Comparison of ENCODE assay signal across 23 cellular contexts in the genomic region with DNA sequence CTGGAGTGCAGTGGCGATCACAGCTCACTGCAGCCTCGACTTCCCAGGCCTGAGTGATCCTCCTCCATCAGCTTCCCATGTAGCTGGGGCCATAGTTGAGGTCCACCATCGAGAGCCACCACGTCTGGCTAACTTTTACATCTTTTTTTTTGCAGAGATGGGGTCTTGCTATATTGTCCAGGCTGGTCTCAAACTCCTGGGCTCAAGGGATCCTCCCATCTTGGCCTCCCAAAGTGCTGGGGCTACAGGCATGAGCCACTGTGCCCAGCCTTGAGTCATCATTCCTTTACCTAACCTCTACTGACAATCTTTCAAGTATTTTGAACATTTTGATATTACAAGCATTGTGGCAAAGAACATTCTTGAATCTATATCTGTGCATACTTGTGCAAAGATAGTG. TPM values are rescaled to one million over a fixed set of nuclear protein-coding genes. Genes with fewer than 3 reads are reported as not detected.
DNase-seq lines count a peak whose midpoint lies in the region; ATAC-seq, FAIRE-seq and TF ChIP-seq lines count a peak whose summit lies in the region.
"Had no signal": no experiment of that assay in that cellular context is flagged by ENCODE, and none has a peak within 500 bp of the region (broad histone marks: within the 10 kb centered on the region; RNA-seq: fewer than 3 reads in every experiment).

No MANE protein-coding gene starts in this region.

- no peaks in the 10 kb centered on the region for H3K9me1 ChIP-seq in K562 (ENCODE audit: control insufficient read depth, insufficient read depth, low read length)

- no peaks in the 10 kb centered on the region for H3K4me1 ChIP-seq in HepG2 (ENCODE audit: insufficient read depth, low read length)
- no peaks in the 10 kb centered on the region for H3K4me1 ChIP-seq in right lobe of liver
- H3K4me1 ChIP-seq in K562 (replicated peaks in 1 of 2; ENCODE audit: control insufficient read depth in 2 of 2, insufficient read depth in 2 of 2, low read length in 2 of 2) = peaks cover 0 to 15% of the 10 kb centered on the region in 2 experiments; a peak in 2 of 5 replicates

- WGBS in HepG2 (ENCODE audit: low lambda C conversion rate) = 17% methylated on average over 4 of the region's 4 CpGs
- WGBS in right lobe of liver (ENCODE audit: insufficient coverage, low coverage, low lambda C conversion rate, missing lambda C conversion rate) = 7% methylated on average over 2 of the region's 4 CpGs
- 3% methylated on average over 4 of the region's 4 CpGs for WGBS in K562 (ENCODE audit: insufficient coverage, low coverage, missing lambda C conversion rate)

- no peak for DNase-seq in HepG2 (ENCODE audit: low spot score)
- no peak for DNase-seq in right lobe of liver
- DNase-seq in K562 (ENCODE audit: extremely low read depth in 1 of 4, low spot score in 3 of 4) = no peak
- DNase-seq in type B pancreatic cell (ENCODE audit: extremely low spot score, unreplicated experiment) = no peak
- DNase-seq in G401 (ENCODE audit: low spot score) = no peak
- no peak for DNase-seq in stimulated activated CD4-positive, alpha-beta T cell treated with anti-CD3 and anti-CD28 coated beads, Interleukin-4, amount 100 ng/mL, for 1 hour
- DNase-seq: AML-193; Caco-2; Calu3; CD4-positive, alpha-beta T cell; CD8-positive, alpha-beta T cell; DMS79 treated with DMSO at 0.1 percent for 48 hours; GDM1 had no signal

- FAIRE-seq in HepG2 (lab: Jason Lieb, UNC) (no peak), K562 (lab: Jason Lieb, UNC) (no peak)
- FAIRE-seq: A549, D721Med, GM12878, GM12892, GM18507 had no signal

- H4K20me1 ChIP-seq in HepG2 (ENCODE audit: insufficient read depth, low read length) = no peaks in the 10 kb centered on the region
- no peaks in the 10 kb centered on the region for H4K20me1 ChIP-seq in K562 (replicated peaks; ENCODE audit: control insufficient read depth, insufficient read depth, low read length)

- no peak for TF ChIP-seq EP300 in HepG2 (IDR thresholded peaks at IDR 0.05; ENCODE audit: low read depth in 2 of 2, low read length in 2 of 2)
- TF ChIP-seq EP300 in HepG2 (CRISPR knock-in tag; IDR thresholded peaks at IDR 0.05; ENCODE audit: borderline replicate concordance) = no peak
- no peak for TF ChIP-seq EP300 in K562 (IDR thresholded peaks at IDR 0.05; ENCODE audit: low read length)

- POLR2A ChIA-PET in HepG2 (lab: Yijun Ruan, JAX) (no interaction called here), K562 (lab: Yijun Ruan, JAX) (interaction anchor here (0.6 kb wide), 1 partner anchor 25 kb away, joined by 3 read pairs; no protein-coding TSS in a partner anchor)

- no peak overlapping the region for H3K27ac Mint-ChIP-seq in type B pancreatic cell
- H3K27ac Mint-ChIP-seq: B cell; CD4-positive, alpha-beta T cell; CD8-positive, alpha-beta T cell had no signal

- H3K27ac ChIP-seq in HepG2 (ENCODE audit: extremely low read length, insufficient read depth, low read length) = no peak overlapping the region
- H3K27ac ChIP-seq in right lobe of liver = no peak overlapping the region
- H3K27ac ChIP-seq in K562 (ENCODE audit: extremely low read depth, low read depth, low read length) = no peak overlapping the region
- H3K27ac ChIP-seq: 22Rv1; A549; BLaER1 treated with 17β-estradiol and CSF1 and Interleukin-3, amounts not matched to agents 10 nM and 100 nM; C4-2B had no signal

- H3K27me3 Mint-ChIP-seq in type B pancreatic cell = peaks cover 61% of the 10 kb centered on the region

- no peaks in the 10 kb centered on the region for H3K36me3 ChIP-seq in HepG2 (replicated peaks in 1 of 2; ENCODE audit: control insufficient read depth in 1 of 2, insufficient read depth in 2 of 2, low read length in 2 of 2)
- no peaks in the 10 kb centered on the region for H3K36me3 ChIP-seq in right lobe of liver
- no peaks in the 10 kb centered on the region for H3K36me3 ChIP-seq in K562 (ENCODE audit: control insufficient read depth, insufficient read depth, low read length)
- H3K36me3 ChIP-seq: BLaER1 treated with 17β-estradiol and CSF1 and Interleukin-3, amounts not matched to agents 10 nM and 100 nM had no signal

- H2AFZ ChIP-seq in HepG2 (ENCODE audit: low read length) = no peak overlapping the region
- no peak overlapping the region for H2AFZ ChIP-seq in K562 (ENCODE audit: low read depth, low read length)

- H3K4me2 ChIP-seq in HepG2 (ENCODE audit: low read depth, low read length) (no peak overlapping the region), K562 (ENCODE audit: insufficient read depth, low read length) (no peak overlapping the region)
- H3K4me2 ChIP-seq: A549; BLaER1 treated with 17β-estradiol and CSF1 and Interleukin-3, amounts not matched to agents 10 nM and 100 nM had no signal

- H3K27me3 ChIP-seq in HepG2 (ENCODE audit: control insufficient read depth in 1 of 2, insufficient read depth in 2 of 2, low read length in 2 of 2) (peaks cover 0 to 20% of the 10 kb centered on the region in 2 experiments; a peak in 2 of 5 replicates), right lobe of liver (no peaks in the 10 kb centered on the region), K562 (ENCODE audit: control insufficient read depth in 2 of 2, insufficient read depth in 2 of 2, low read length in 2 of 2) (peaks cover 6 to 16% of the 10 kb centered on the region in 2 experiments; a peak in 3 of 5 replicates)

- no peak for TF ChIP-seq CTCF in HepG2 (CRISPR knock-in tag; IDR thresholded peaks at IDR 0.05)
- TF ChIP-seq CTCF in right lobe of liver (IDR thresholded peaks at IDR 0.05) = no peak
- TF ChIP-seq CTCF in K562 (IDR thresholded peaks at IDR 0.05 in 2 of 3, conservative IDR thresholded peaks at IDR 0.05 in 1 of 3; ENCODE audit: insufficient read depth in 2 of 3, low read depth in 1 of 3, low read length in 3 of 3) = no peak
- no peak for TF ChIP-seq CTCF in type B pancreatic cell (conservative IDR thresholded peaks at IDR 0.05)

- H3K9ac ChIP-seq in HepG2 (ENCODE audit: insufficient read depth, low read depth, low read length) (no peak overlapping the region), K562 (ENCODE audit: insufficient read depth in 1 of 2, low read depth in 2 of 2, low read length in 2 of 2) (no peak overlapping the region)
- H3K9ac ChIP-seq: BLaER1 treated with 17β-estradiol and CSF1 and Interleukin-3, amounts not matched to agents 10 nM and 100 nM had no signal

- H3K79me2 ChIP-seq in HepG2 (ENCODE audit: insufficient read depth, low read length) = no peaks in the 10 kb centered on the region
- H3K79me2 ChIP-seq in K562 (ENCODE audit: control insufficient read depth, insufficient read depth, low read length) = no peaks in the 10 kb centered on the region

- no peaks in the 10 kb centered on the region for H3K36me3 Mint-ChIP-seq in type B pancreatic cell
- H3K36me3 Mint-ChIP-seq: CD8-positive, alpha-beta T cell had no signal

- H3K9me3 ChIP-seq in HepG2 (ENCODE audit: low read length) (no peaks in the 10 kb centered on the region), right lobe of liver (no peaks in the 10 kb centered on the region), K562 (replicated peaks; ENCODE audit: control insufficient read depth, insufficient read depth, low read depth, low read length) (no peaks in the 10 kb centered on the region)
- H3K9me3 ChIP-seq: A549, Caco-2 had no signal

- TF ChIP-seq RAD21 in HepG2 (CRISPR knock-in tag; IDR thresholded peaks at IDR 0.05) = no peak
- TF ChIP-seq RAD21 in K562 (CRISPR knock-in tag; conservative IDR thresholded peaks at IDR 0.05 in 1 of 2, IDR thresholded peaks at IDR 0.05 in 1 of 2) = no peak

- ATAC-seq in HepG2 (no peak), right lobe of liver (no peak), K562 (no peak)
- ATAC-seq: A549; CD8-positive, alpha-beta T cell; GM12878 had no signal

- CTCF ChIA-PET in HepG2 (lab: Yijun Ruan, JAX; ENCODE audit: low intra/inter-chr PET ratio, low total read pairs) (no interaction called here), K562 (lab: Yijun Ruan, JAX; ENCODE audit: low intra/inter-chr PET ratio) (no interaction called here)

- H3K4me3 ChIP-seq in HepG2 (replicated peaks in 1 of 3; ENCODE audit: insufficient read depth in 1 of 3, low read depth in 2 of 3, low read length in 3 of 3) = no peak overlapping the region
- no peak overlapping the region for H3K4me3 ChIP-seq in right lobe of liver
- H3K4me3 ChIP-seq in K562 = no peak overlapping the region
- H3K4me3 ChIP-seq: A549; BLaER1 treated with 17β-estradiol and CSF1 and Interleukin-3, amounts not matched to agents 10 nM and 100 nM; GM12878 had no signal

- BruUV-seq in HepG2 (replicated peaks; lab: Mats Ljungman, UMichigan) (no TSS peak), K562 (replicated peaks; lab: Mats Ljungman, UMichigan) (no TSS peak)

- in situ Hi-C loops in HepG2 (cut with HindIII; ENCODE audit: extremely low pct_ligation_motif_present, low pct_unique_long_range_greater_than_20kb) (no loop called here), K562 (cut with MboI) (no loop called here), G401 (cut with HindIII; ENCODE audit: low sequenced_read_pairs) (no loop called here)

- H3K9me3 Mint-ChIP-seq in type B pancreatic cell = peaks cover 3% of the 10 kb centered on the region
- H3K9me3 Mint-ChIP-seq: CD4-positive, alpha-beta T cell; CD8-positive, alpha-beta T cell had no signal

- peak overlapping the region; percentile 28 for H3K4me3 Mint-ChIP-seq in type B pancreatic cell
- H3K4me3 Mint-ChIP-seq: B cell; CD4-positive, alpha-beta T cell; CD8-positive, alpha-beta T cell had no signal

- TF ChIP-seq POLR2A in HepG2 (IDR thresholded peaks at IDR 0.05; ENCODE audit: insufficient read depth in 1 of 2, low read depth in 2 of 2, low read length in 2 of 2) = no peak
- no peak for TF ChIP-seq POLR2A in right lobe of liver (IDR thresholded peaks at IDR 0.05)
- TF ChIP-seq POLR2A in K562 (conservative IDR thresholded peaks at IDR 0.05) = no peak

- no peaks in the 10 kb centered on the region for H3K4me1 Mint-ChIP-seq in type B pancreatic cell (ENCODE audit: unreplicated experiment)

- intact Hi-C loops in HepG2 (cut with micrococcal nuclease; ENCODE audit: unreplicated experiment) = no loop called here
- intact Hi-C loops in right lobe of liver (cut with DNase I) = no loop called here
- intact Hi-C loops in K562 (cut with micrococcal nuclease) = no loop called here

RNA-seq across cellular contexts. Expression of gene CCDC92B, which starts 9.4 kb away (rescaled TPM):
- not detected in 2 replicates for total RNA-seq in HepG2 (2016; rRNA removed; fragmentation: Illumina TruSeq; extraction: Trizol)
- not detected in 2 replicates for total RNA-seq in HepG2 (2016; cell fraction: cytosol; rRNA removed; fragmentation: Illumina TruSeq; extraction: Trizol; ENCODE audit: low read depth)
- total RNA-seq in HepG2 (2016; cell fraction: insoluble cytoplasmic fraction; rRNA removed; fragmentation: Illumina TruSeq; extraction: Trizol) = not detected in 2 replicates
- not detected in 2 replicates for total RNA-seq in HepG2 (2016; cell fraction: membrane; rRNA removed; fragmentation: Illumina TruSeq; extraction: Trizol)
- not detected in 2 replicates for total RNA-seq in HepG2 (2016; cell fraction: nucleus; rRNA removed; fragmentation: Illumina TruSeq; extraction: Trizol)
- not detected in 2 replicates for polyA plus RNA-seq in HepG2 (2011; rRNA removed)
- polyA plus RNA-seq in HepG2 (2011; cell fraction: cytosol; rRNA removed) = not detected in 2 replicates
- polyA plus RNA-seq in HepG2 (2011; cell fraction: nucleus; rRNA removed) = not detected in 2 replicates
- 0.04 TPM in 1 of 2 replicates, not detected in the other for polyA plus RNA-seq in HepG2 (2012)
- polyA plus RNA-seq in HepG2 (2016; cell fraction: cytosol; fragmentation: Illumina TruSeq; extraction: Trizol; ENCODE audit: low read depth) = not detected in 2 replicates
- not detected in 2 replicates for polyA plus RNA-seq in HepG2 (2016; cell fraction: insoluble cytoplasmic fraction; fragmentation: Illumina TruSeq; extraction: Trizol; ENCODE audit: low read depth)
- not detected in 2 replicates for polyA plus RNA-seq in HepG2 (2016; cell fraction: membrane; fragmentation: Illumina TruSeq; extraction: Trizol; ENCODE audit: low read depth)
- polyA plus RNA-seq in HepG2 (2016; cell fraction: nucleus; fragmentation: Illumina TruSeq; extraction: Trizol; ENCODE audit: insufficient read depth, low read depth) = not detected in 2 replicates
- polyA minus RNA-seq in HepG2 (2011; rRNA and poly(A)+ RNA removed; ENCODE audit: low replicate concordance) = 2.1 TPM in 1 of 2 replicates, not detected in the other
- not detected in 2 replicates for polyA minus RNA-seq in HepG2 (2011; cell fraction: cytosol; rRNA and poly(A)+ RNA removed)
- not detected in 2 replicates for polyA minus RNA-seq in HepG2 (2011; cell fraction: nucleus; rRNA and poly(A)+ RNA removed)
- not detected for total RNA-seq in right lobe of liver
- not detected in 2 replicates for total RNA-seq in K562 (2011; cell fraction: chromatin; rRNA removed; ENCODE audit: low replicate concordance)
- total RNA-seq in K562 (2011; cell fraction: nucleolus; rRNA removed) = 0.13 TPM in 1 of 2 replicates, not detected in the other
- not detected in 2 replicates for total RNA-seq in K562 (2011; cell fraction: nucleoplasm; rRNA removed)
- not detected in 2 replicates for total RNA-seq in K562 (2014; rRNA removed)
- total RNA-seq in K562 (2014; rRNA removed; fragmentation: Illumina TruSeq; extraction: Trizol) = not detected in 2 replicates
- not detected in 2 replicates for total RNA-seq in K562 (2015; rRNA removed; fragmentation: Illumina TruSeq; extraction: Trizol)
- total RNA-seq in K562 (2021) = not detected in 2 replicates
- not detected in 2 replicates for polyA plus RNA-seq in K562 (2011; rRNA removed)
- not detected in 2 replicates for polyA plus RNA-seq in K562 (2011; cell fraction: cytosol; rRNA removed)
- polyA plus RNA-seq in K562 (2011; cell fraction: nucleus; rRNA removed) = not detected in 2 replicates
- polyA plus RNA-seq in K562 (2012) = not detected in 2 replicates
- not detected in 2 replicates for polyA plus RNA-seq in K562 (2014; fragmentation: Illumina TruSeq; extraction: Trizol)
- polyA plus RNA-seq in K562 (2014; fragmentation: Nextera tagmentation; extraction: Ambion mirVana) = not detected
- not detected in 2 replicates for polyA plus RNA-seq in K562 (2014; rRNA removed)
- not detected in 2 replicates for polyA minus RNA-seq in K562 (2011; rRNA and poly(A)+ RNA removed)
- not detected in 2 replicates for polyA minus RNA-seq in K562 (2011; cell fraction: cytosol; rRNA and poly(A)+ RNA removed)
- polyA minus RNA-seq in K562 (2011; cell fraction: nucleus; rRNA and poly(A)+ RNA removed) = not detected in 2 replicates
- total RNA-seq in type B pancreatic cell (ENCODE audit: low replicate concordance) = 1.3 and 1.5 TPM in 2 replicates
- 0.06 and 0.31 TPM in 2 replicates for total RNA-seq in G401 (2014; rRNA removed; shearing (Covaris generic))
- total RNA-seq: A172, B cell, Calu3, GM12878 had no signal
- polyA plus RNA-seq: GM12878 had no signal

RNA-seq across cellular contexts. Expression of gene RAP1GAP2, which starts 37.4 kb away (rescaled TPM):
- total RNA-seq in HepG2 (2016; rRNA removed; fragmentation: Illumina TruSeq; extraction: Trizol) (7.7 and 10.9 TPM in 2 replicates), right lobe of liver (1 to 10 TPM; 1.0 to 3.8 (median 1.8) TPM), K562 (2014; rRNA removed) (0.18 and 0.29 TPM in 2 replicates), K562 (2014; rRNA removed; fragmentation: Illumina TruSeq; extraction: Trizol) (0.06 and 0.07 TPM in 2 replicates), K562 (2015; rRNA removed; fragmentation: Illumina TruSeq; extraction: Trizol) (0.19 and 0.43 TPM in 2 replicates), K562 (2021) (0.49 and 0.60 TPM in 2 replicates), type B pancreatic cell (ENCODE audit: low replicate concordance) (49.7 and 74.2 TPM in 2 replicates)
- total RNA-seq in HepG2 (2016; cell fraction: cytosol; rRNA removed; fragmentation: Illumina TruSeq; extraction: Trizol; ENCODE audit: low read depth) = 3.6 and 4.3 TPM in 2 replicates
- total RNA-seq in HepG2 (2016; cell fraction: insoluble cytoplasmic fraction; rRNA removed; fragmentation: Illumina TruSeq; extraction: Trizol) = 7.7 and 11.5 TPM in 2 replicates
- 9.3 and 12.1 TPM in 2 replicates for total RNA-seq in HepG2 (2016; cell fraction: membrane; rRNA removed; fragmentation: Illumina TruSeq; extraction: Trizol)
- total RNA-seq in HepG2 (2016; cell fraction: nucleus; rRNA removed; fragmentation: Illumina TruSeq; extraction: Trizol) = 6.5 and 8.4 TPM in 2 replicates
- polyA plus RNA-seq in HepG2 (2011; rRNA removed) (10.0 and 12.0 TPM in 2 replicates), K562 (2011; rRNA removed) (0.20 and 0.96 TPM in 2 replicates), K562 (2014; fragmentation: Illumina TruSeq; extraction: Trizol) (0.17 and 0.40 TPM in 2 replicates), K562 (2014; fragmentation: Nextera tagmentation; extraction: Ambion mirVana) (under 1 TPM in 1 of 2 experiments, not detected in 1; 0.01 TPM), K562 (2014; rRNA removed) (0.24 and 1.3 TPM in 2 replicates)
- 6.2 and 9.1 TPM in 2 replicates for polyA plus RNA-seq in HepG2 (2011; cell fraction: cytosol; rRNA removed)
- polyA plus RNA-seq in HepG2 (2011; cell fraction: nucleus; rRNA removed) = 36.9 and 43.8 TPM in 2 replicates
- 7.9 and 8.0 TPM in 2 replicates for polyA plus RNA-seq in HepG2 (2012)
- polyA plus RNA-seq in HepG2 (2016; cell fraction: cytosol; fragmentation: Illumina TruSeq; extraction: Trizol; ENCODE audit: low read depth) = 2.3 and 2.5 TPM in 2 replicates
- polyA plus RNA-seq in HepG2 (2016; cell fraction: insoluble cytoplasmic fraction; fragmentation: Illumina TruSeq; extraction: Trizol; ENCODE audit: low read depth) = 6.1 and 8.2 TPM in 2 replicates
- polyA plus RNA-seq in HepG2 (2016; cell fraction: membrane; fragmentation: Illumina TruSeq; extraction: Trizol; ENCODE audit: low read depth) = 5.5 and 6.5 TPM in 2 replicates
- polyA plus RNA-seq in HepG2 (2016; cell fraction: nucleus; fragmentation: Illumina TruSeq; extraction: Trizol; ENCODE audit: insufficient read depth, low read depth) = 16.0 and 18.0 TPM in 2 replicates
- 15.6 and 31.7 TPM in 2 replicates for polyA minus RNA-seq in HepG2 (2011; rRNA and poly(A)+ RNA removed; ENCODE audit: low replicate concordance)
- 9.0 and 11.7 TPM in 2 replicates for polyA minus RNA-seq in HepG2 (2011; cell fraction: cytosol; rRNA and poly(A)+ RNA removed)
- 9.1 and 12.2 TPM in 2 replicates for polyA minus RNA-seq in HepG2 (2011; cell fraction: nucleus; rRNA and poly(A)+ RNA removed)
- total RNA-seq in K562 (2011; cell fraction: chromatin; rRNA removed; ENCODE audit: low replicate concordance) = 0.76 and 1.3 TPM in 2 replicates
- total RNA-seq in K562 (2011; cell fraction: nucleolus; rRNA removed) = 0.50 and 0.92 TPM in 2 replicates
- total RNA-seq in K562 (2011; cell fraction: nucleoplasm; rRNA removed) = 0.73 and 0.84 TPM in 2 replicates
- polyA plus RNA-seq in K562 (2011; cell fraction: cytosol; rRNA removed) = 0.19 and 1.3 TPM in 2 replicates
- 0.35 and 1.8 TPM in 2 replicates for polyA plus RNA-seq in K562 (2011; cell fraction: nucleus; rRNA removed)
- polyA plus RNA-seq in K562 (2012) = 0.17 and 0.69 TPM in 2 replicates
- polyA minus RNA-seq in K562 (2011; rRNA and poly(A)+ RNA removed) = 0.15 and 1.6 TPM in 2 replicates
- 0.27 and 2.7 TPM in 2 replicates for polyA minus RNA-seq in K562 (2011; cell fraction: cytosol; rRNA and poly(A)+ RNA removed)
- polyA minus RNA-seq in K562 (2011; cell fraction: nucleus; rRNA and poly(A)+ RNA removed) = 0.44 and 1.9 TPM in 2 replicates
- total RNA-seq in G401 (2014; rRNA removed; shearing (Covaris generic)) = 1.9 and 6.0 TPM in 2 replicates

RNA-seq across cellular contexts. Expression of gene CLUH, which starts 47.3 kb away (rescaled TPM):
- total RNA-seq in HepG2 (2016; rRNA removed; fragmentation: Illumina TruSeq; extraction: Trizol) (49.8 and 60.5 TPM in 2 replicates), right lobe of liver (100 to 1,000 TPM in 5 of 6 experiments, 10 to 100 TPM in 1; 88.9 to 224 (median 166) TPM), K562 (2014; rRNA removed) (63.0 and 94.0 TPM in 2 replicates), K562 (2014; rRNA removed; fragmentation: Illumina TruSeq; extraction: Trizol) (13.7 and 21.2 TPM in 2 replicates), K562 (2015; rRNA removed; fragmentation: Illumina TruSeq; extraction: Trizol) (33.2 and 34.8 TPM in 2 replicates), K562 (2021) (126 and 140 TPM in 2 replicates), type B pancreatic cell (ENCODE audit: low replicate concordance) (77.0 and 108 TPM in 2 replicates)
- 11.3 and 11.7 TPM in 2 replicates for total RNA-seq in HepG2 (2016; cell fraction: cytosol; rRNA removed; fragmentation: Illumina TruSeq; extraction: Trizol; ENCODE audit: low read depth)
- 45.0 and 62.9 TPM in 2 replicates for total RNA-seq in HepG2 (2016; cell fraction: insoluble cytoplasmic fraction; rRNA removed; fragmentation: Illumina TruSeq; extraction: Trizol)
- 16.8 and 17.9 TPM in 2 replicates for total RNA-seq in HepG2 (2016; cell fraction: membrane; rRNA removed; fragmentation: Illumina TruSeq; extraction: Trizol)
- 62.8 and 64.0 TPM in 2 replicates for total RNA-seq in HepG2 (2016; cell fraction: nucleus; rRNA removed; fragmentation: Illumina TruSeq; extraction: Trizol)
- polyA plus RNA-seq in HepG2 (2011; rRNA removed) (30.9 and 45.5 TPM in 2 replicates), K562 (2011; rRNA removed) (15.3 and 40.1 TPM in 2 replicates), K562 (2014; fragmentation: Illumina TruSeq; extraction: Trizol) (71.2 and 88.2 TPM in 2 replicates), K562 (2014; fragmentation: Nextera tagmentation; extraction: Ambion mirVana) (under 1 TPM; 0.21 to 0.25 TPM), K562 (2014; rRNA removed) (72.8 and 73.4 TPM in 2 replicates)
- polyA plus RNA-seq in HepG2 (2011; cell fraction: cytosol; rRNA removed) = 12.6 and 25.6 TPM in 2 replicates
- polyA plus RNA-seq in HepG2 (2011; cell fraction: nucleus; rRNA removed) = 461 and 635 TPM in 2 replicates
- polyA plus RNA-seq in HepG2 (2012) = 51.7 and 79.2 TPM in 2 replicates
- polyA plus RNA-seq in HepG2 (2016; cell fraction: cytosol; fragmentation: Illumina TruSeq; extraction: Trizol; ENCODE audit: low read depth) = 3.2 and 3.5 TPM in 2 replicates
- polyA plus RNA-seq in HepG2 (2016; cell fraction: insoluble cytoplasmic fraction; fragmentation: Illumina TruSeq; extraction: Trizol; ENCODE audit: low read depth) = 34.8 and 48.7 TPM in 2 replicates
- polyA plus RNA-seq in HepG2 (2016; cell fraction: membrane; fragmentation: Illumina TruSeq; extraction: Trizol; ENCODE audit: low read depth) = 7.2 and 8.4 TPM in 2 replicates
- 175 and 188 TPM in 2 replicates for polyA plus RNA-seq in HepG2 (2016; cell fraction: nucleus; fragmentation: Illumina TruSeq; extraction: Trizol; ENCODE audit: insufficient read depth, low read depth)
- polyA minus RNA-seq in HepG2 (2011; rRNA and poly(A)+ RNA removed; ENCODE audit: low replicate concordance) = 37.7 and 94.5 TPM in 2 replicates
- polyA minus RNA-seq in HepG2 (2011; cell fraction: cytosol; rRNA and poly(A)+ RNA removed) = 30.1 and 31.9 TPM in 2 replicates
- polyA minus RNA-seq in HepG2 (2011; cell fraction: nucleus; rRNA and poly(A)+ RNA removed) = 48.6 and 55.4 TPM in 2 replicates
- 95.4 and 344 TPM in 2 replicates for total RNA-seq in K562 (2011; cell fraction: chromatin; rRNA removed; ENCODE audit: low replicate concordance)
- total RNA-seq in K562 (2011; cell fraction: nucleolus; rRNA removed) = 211 and 238 TPM in 2 replicates
- total RNA-seq in K562 (2011; cell fraction: nucleoplasm; rRNA removed) = 98.1 and 116 TPM in 2 replicates
- 15.5 and 39.0 TPM in 2 replicates for polyA plus RNA-seq in K562 (2011; cell fraction: cytosol; rRNA removed)
- 204 and 334 TPM in 2 replicates for polyA plus RNA-seq in K562 (2011; cell fraction: nucleus; rRNA removed)
- 52.7 and 74.7 TPM in 2 replicates for polyA plus RNA-seq in K562 (2012)
- polyA minus RNA-seq in K562 (2011; rRNA and poly(A)+ RNA removed) = 12.6 and 14.7 TPM in 2 replicates
- 49.7 and 59.2 TPM in 2 replicates for polyA minus RNA-seq in K562 (2011; cell fraction: cytosol; rRNA and poly(A)+ RNA removed)
- 57.4 and 59.4 TPM in 2 replicates for polyA minus RNA-seq in K562 (2011; cell fraction: nucleus; rRNA and poly(A)+ RNA removed)
- 54.1 and 58.1 TPM in 2 replicates for total RNA-seq in G401 (2014; rRNA removed; shearing (Covaris generic))

Comparison
In these comparisons a context has a peak if more than half of its experiments do, and no peak if none do; other contexts are left out.
1. Of the 241 proteins assayed by ChIP-seq in both HepG2 and K562: peak only in HepG2: none; only in K562: none; in both: ZNF121; in neither: 240.